Comparison of ENCODE assay signal across 1 cellular context in the genomic region with DNA sequence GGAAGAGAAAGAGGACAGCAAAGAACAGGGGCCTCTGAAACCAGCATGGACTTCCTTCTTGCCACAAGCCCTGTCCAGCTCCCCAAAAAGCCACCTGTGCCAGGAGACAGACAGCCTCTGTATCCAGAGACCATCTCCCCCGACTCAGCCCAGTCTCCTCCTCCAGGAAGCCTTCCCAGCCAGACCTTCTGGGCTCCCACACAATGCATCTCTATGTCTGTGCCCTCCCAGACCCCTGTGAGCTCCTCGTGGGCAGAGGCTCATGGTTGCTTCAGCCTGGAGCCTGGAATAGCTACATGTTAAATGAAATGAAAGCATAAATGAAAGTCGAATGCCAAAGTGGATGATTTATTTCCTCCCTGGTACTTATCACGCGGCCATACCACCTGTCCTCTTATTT.
TF ChIP-seq lines count a peak whose summit lies in the region.

No MANE protein-coding gene starts in this region.

TF ChIP-seq in H1, 55 proteins besides CTCF, POLR2A, EP300 and RAD21:
- no peak for TF ChIP-seq JUN (IDR thresholded peaks at IDR 0.05; ENCODE audit: low read depth, low read length)
- no peak for TF ChIP-seq SP2 (IDR thresholded peaks at IDR 0.05; ENCODE audit: low read length)
- no peak for TF ChIP-seq TBP (IDR thresholded peaks at IDR 0.05; ENCODE audit: low read depth, low read length)
- TF ChIP-seq POU5F1 (IDR thresholded peaks at IDR 0.05; ENCODE audit: low read depth, low read length) = no peak
- TF ChIP-seq RNF2 (IDR thresholded peaks at IDR 0.05; ENCODE audit: borderline replicate concordance, low read depth, low read length, missing control alignments, poor library complexity, severe bottlenecking) = no peak
- TF ChIP-seq TAF1 (IDR thresholded peaks at IDR 0.05; ENCODE audit: low read depth, low read length) = no peak
- no peak for TF ChIP-seq SIRT6 (IDR thresholded peaks at IDR 0.05; ENCODE audit: low read length)
- no peak for TF ChIP-seq SUZ12 (IDR thresholded peaks at IDR 0.05; ENCODE audit: low read length)
- no peak for TF ChIP-seq HDAC6 (IDR thresholded peaks at IDR 0.05; ENCODE audit: low read depth, low read length)
- TF ChIP-seq SIN3A (conservative IDR thresholded peaks at IDR 0.05 in 1 of 2, IDR thresholded peaks at IDR 0.05 in 1 of 2; ENCODE audit: low read depth in 1 of 2, low read length in 2 of 2) = no peak
- no peak for TF ChIP-seq CTBP2 (IDR thresholded peaks at IDR 0.05; ENCODE audit: borderline replicate concordance, insufficient read depth, insufficient read length, low read length)
- TF ChIP-seq, protein P1, sequence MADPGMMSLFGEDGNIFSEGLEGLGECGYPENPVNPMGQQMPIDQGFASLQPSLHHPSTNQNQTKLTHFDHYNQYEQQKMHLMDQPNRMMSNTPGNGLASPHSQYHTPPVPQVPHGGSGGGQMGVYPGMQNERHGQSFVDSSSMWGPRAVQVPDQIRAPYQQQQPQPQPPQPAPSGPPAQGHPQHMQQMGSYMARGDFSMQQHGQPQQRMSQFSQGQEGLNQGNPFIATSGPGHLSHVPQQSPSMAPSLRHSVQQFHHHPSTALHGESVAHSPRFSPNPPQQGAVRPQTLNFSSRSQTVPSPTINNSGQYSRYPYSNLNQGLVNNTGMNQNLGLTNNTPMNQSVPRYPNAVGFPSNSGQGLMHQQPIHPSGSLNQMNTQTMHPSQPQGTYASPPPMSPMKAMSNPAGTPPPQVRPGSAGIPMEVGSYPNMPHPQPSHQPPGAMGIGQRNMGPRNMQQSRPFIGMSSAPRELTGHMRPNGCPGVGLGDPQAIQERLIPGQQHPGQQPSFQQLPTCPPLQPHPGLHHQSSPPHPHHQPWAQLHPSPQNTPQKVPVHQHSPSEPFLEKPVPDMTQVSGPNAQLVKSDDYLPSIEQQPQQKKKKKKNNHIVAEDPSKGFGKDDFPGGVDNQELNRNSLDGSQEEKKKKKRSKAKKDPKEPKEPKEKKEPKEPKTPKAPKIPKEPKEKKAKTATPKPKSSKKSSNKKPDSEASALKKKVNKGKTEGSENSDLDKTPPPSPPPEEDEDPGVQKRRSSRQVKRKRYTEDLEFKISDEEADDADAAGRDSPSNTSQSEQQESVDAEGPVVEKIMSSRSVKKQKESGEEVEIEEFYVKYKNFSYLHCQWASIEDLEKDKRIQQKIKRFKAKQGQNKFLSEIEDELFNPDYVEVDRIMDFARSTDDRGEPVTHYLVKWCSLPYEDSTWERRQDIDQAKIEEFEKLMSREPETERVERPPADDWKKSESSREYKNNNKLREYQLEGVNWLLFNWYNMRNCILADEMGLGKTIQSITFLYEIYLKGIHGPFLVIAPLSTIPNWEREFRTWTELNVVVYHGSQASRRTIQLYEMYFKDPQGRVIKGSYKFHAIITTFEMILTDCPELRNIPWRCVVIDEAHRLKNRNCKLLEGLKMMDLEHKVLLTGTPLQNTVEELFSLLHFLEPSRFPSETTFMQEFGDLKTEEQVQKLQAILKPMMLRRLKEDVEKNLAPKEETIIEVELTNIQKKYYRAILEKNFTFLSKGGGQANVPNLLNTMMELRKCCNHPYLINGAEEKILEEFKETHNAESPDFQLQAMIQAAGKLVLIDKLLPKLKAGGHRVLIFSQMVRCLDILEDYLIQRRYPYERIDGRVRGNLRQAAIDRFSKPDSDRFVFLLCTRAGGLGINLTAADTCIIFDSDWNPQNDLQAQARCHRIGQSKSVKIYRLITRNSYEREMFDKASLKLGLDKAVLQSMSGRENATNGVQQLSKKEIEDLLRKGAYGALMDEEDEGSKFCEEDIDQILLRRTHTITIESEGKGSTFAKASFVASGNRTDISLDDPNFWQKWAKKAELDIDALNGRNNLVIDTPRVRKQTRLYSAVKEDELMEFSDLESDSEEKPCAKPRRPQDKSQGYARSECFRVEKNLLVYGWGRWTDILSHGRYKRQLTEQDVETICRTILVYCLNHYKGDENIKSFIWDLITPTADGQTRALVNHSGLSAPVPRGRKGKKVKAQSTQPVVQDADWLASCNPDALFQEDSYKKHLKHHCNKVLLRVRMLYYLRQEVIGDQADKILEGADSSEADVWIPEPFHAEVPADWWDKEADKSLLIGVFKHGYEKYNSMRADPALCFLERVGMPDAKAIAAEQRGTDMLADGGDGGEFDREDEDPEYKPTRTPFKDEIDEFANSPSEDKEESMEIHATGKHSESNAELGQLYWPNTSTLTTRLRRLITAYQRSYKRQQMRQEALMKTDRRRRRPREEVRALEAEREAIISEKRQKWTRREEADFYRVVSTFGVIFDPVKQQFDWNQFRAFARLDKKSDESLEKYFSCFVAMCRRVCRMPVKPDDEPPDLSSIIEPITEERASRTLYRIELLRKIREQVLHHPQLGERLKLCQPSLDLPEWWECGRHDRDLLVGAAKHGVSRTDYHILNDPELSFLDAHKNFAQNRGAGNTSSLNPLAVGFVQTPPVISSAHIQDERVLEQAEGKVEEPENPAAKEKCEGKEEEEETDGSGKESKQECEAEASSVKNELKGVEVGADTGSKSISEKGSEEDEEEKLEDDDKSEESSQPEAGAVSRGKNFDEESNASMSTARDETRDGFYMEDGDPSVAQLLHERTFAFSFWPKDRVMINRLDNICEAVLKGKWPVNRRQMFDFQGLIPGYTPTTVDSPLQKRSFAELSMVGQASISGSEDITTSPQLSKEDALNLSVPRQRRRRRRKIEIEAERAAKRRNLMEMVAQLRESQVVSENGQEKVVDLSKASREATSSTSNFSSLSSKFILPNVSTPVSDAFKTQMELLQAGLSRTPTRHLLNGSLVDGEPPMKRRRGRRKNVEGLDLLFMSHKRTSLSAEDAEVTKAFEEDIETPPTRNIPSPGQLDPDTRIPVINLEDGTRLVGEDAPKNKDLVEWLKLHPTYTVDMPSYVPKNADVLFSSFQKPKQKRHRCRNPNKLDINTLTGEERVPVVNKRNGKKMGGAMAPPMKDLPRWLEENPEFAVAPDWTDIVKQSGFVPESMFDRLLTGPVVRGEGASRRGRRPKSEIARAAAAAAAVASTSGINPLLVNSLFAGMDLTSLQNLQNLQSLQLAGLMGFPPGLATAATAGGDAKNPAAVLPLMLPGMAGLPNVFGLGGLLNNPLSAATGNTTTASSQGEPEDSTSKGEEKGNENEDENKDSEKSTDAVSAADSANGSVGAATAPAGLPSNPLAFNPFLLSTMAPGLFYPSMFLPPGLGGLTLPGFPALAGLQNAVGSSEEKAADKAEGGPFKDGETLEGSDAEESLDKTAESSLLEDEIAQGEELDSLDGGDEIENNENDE (IDR thresholded peaks at IDR 0.05; ENCODE audit: insufficient replicate concordance, low read length) = no peak
- no peak for TF ChIP-seq KDM4A (IDR thresholded peaks at IDR 0.05; ENCODE audit: low read depth, low read length, severe bottlenecking)
- no peak for TF ChIP-seq GTF2F1 (IDR thresholded peaks at IDR 0.05; ENCODE audit: borderline replicate concordance, low read depth, low read length)
- no peak for TF ChIP-seq KDM1A (IDR thresholded peaks at IDR 0.05; ENCODE audit: borderline replicate concordance, low read length)
- TF ChIP-seq ZNF274 (IDR thresholded peaks at IDR 0.05; ENCODE audit: borderline replicate concordance, extremely low read depth, low read length) = no peak
- no peak for TF ChIP-seq BCL11A (IDR thresholded peaks at IDR 0.05; ENCODE audit: low read depth in 2 of 2, low read length in 2 of 2)
- TF ChIP-seq RXRA (IDR thresholded peaks at IDR 0.05; ENCODE audit: insufficient read depth, low read depth, low read length) = no peak
- TF ChIP-seq EGR1 (IDR thresholded peaks at IDR 0.05; ENCODE audit: borderline replicate concordance, low read depth, low read length) = no peak
- TF ChIP-seq, protein P2, sequence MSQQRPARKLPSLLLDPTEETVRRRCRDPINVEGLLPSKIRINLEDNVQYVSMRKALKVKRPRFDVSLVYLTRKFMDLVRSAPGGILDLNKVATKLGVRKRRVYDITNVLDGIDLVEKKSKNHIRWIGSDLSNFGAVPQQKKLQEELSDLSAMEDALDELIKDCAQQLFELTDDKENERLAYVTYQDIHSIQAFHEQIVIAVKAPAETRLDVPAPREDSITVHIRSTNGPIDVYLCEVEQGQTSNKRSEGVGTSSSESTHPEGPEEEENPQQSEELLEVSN (IDR thresholded peaks at IDR 0.05) = no peak
